25 cellular contexts compared by ENCODE assay signal in genomic region chr2:41728757-41729338, GRCh38.
"Had no signal": no experiment of that assay in that cellular context is flagged by ENCODE, and none has a peak within 500 bp of the region (broad histone marks: within the 10 kb centered on the region; RNA-seq: fewer than 3 reads in every experiment).

No MANE protein-coding gene starts in this region.

- H3K27ac ChIP-seq: hepatocyte, pancreas, stomach, suprapubic skin, tibial nerve, VCaP had no signal

- FAIRE-seq: endothelial cell of umbilical vein, frontal cortex, pancreas had no signal

- DNase-seq: activated CD4-positive, alpha-beta memory T cell treated with anti-CD3 and anti-CD28 coated beads, Interleukin-2, amount 10 ng/mL, durations not matched to agents 7 days and 5 days; activated CD4-positive, alpha-beta T cell treated with anti-CD3 and anti-CD28 coated beads, Interleukin-2, amount 10 ng/mL, durations not matched to agents 24 days and 14 days; activated gamma-delta T cell; activated naive CD4-positive, alpha-beta T cell treated with anti-CD3 and anti-CD28 coated beads, Interleukin-2, amount 50 U/mL, for 16 hours; activated naive CD8-positive, alpha-beta T cell treated with anti-CD3 and anti-CD28 coated beads, Interleukin-2, amount 50 U/mL, for 24 hours; aorta; caudate nucleus; effector memory CD4-positive, alpha-beta T cell; glutamatergic neuron; immature natural killer cell; kidney glomerular epithelial cell; left ventricle myocardium superior; pancreas; stimulated activated CD4-positive, alpha-beta T cell treated with anti-CD3 and anti-CD28 coated beads, Interleukin-15, amount 100 ng/mL, for 24 hours; stomach had no signal

- H3K4me3 ChIP-seq: hepatocyte, pancreas, smooth muscle cell, stomach, suprapubic skin, tibial nerve had no signal

- ATAC-seq: activated CD4-positive, CD25-positive, alpha-beta regulatory T cell treated with anti-CD3 and anti-CD28 coated beads, Interleukin-2, amount 50 U/mL, for 24 hours; activated naive CD8-positive, alpha-beta T cell treated with anti-CD3 and anti-CD28 coated beads, Interleukin-2, amount 50 U/mL, for 24 hours; esophagus mucosa; left ventricle myocardium superior; pancreas; sciatic nerve had no signal

- H3K4me1 ChIP-seq: pancreas, stomach, suprapubic skin had no signal

- H3K36me3 ChIP-seq: pancreas, stomach, suprapubic skin, tibial nerve had no signal

- H3K9me3 ChIP-seq: pancreas, stomach, suprapubic skin, tibial nerve had no signal

- H3K27me3 ChIP-seq: hepatocyte, pancreas, stomach, suprapubic skin, tibial nerve had no signal
